In genomic region chr5:119363271-119363670, GRCh38 we compare ENCODE assay signal across 17 cellular contexts. TPM values are rescaled to one million over a fixed set of nuclear protein-coding genes. Genes with fewer than 3 reads are reported as not detected.
DNase-seq lines count a peak whose midpoint lies in the region; ATAC-seq lines count a peak whose summit lies in the region.
"Had no signal": no experiment of that assay in that cellular context is flagged by ENCODE, and none has a peak within 500 bp of the region (broad histone marks: within the 10 kb centered on the region; RNA-seq: fewer than 3 reads in every experiment).

No MANE protein-coding gene starts in this region.

- H3K4me3 ChIP-seq in MG63: no peak overlapping the region
- H3K4me3 ChIP-seq: colonic mucosa had no signal

- H3K27me3 ChIP-seq in MG63: no peaks in the 10 kb centered on the region
- H3K27me3 ChIP-seq: colonic mucosa had no signal

- H3K36me3 ChIP-seq in MG63: no peaks in the 10 kb centered on the region; the same call in 1 of the 2 replicates
- H3K36me3 ChIP-seq: colonic mucosa had no signal

- H3K4me3 Mint-ChIP-seq in activated CD8-positive, alpha-beta memory T cell treated with anti-CD3 and anti-CD28 coated beads, Interleukin-2, amount 10 ng/mL, durations not matched to agents 7 days and 5 days: peak overlapping the region; percentile 4
- peak overlapping the region; percentile 26 for H3K4me3 Mint-ChIP-seq in activated naive CD8-positive, alpha-beta T cell treated with anti-CD3 and anti-CD28 coated beads for 36 hours
- peak overlapping the region; percentile 81 for H3K4me3 Mint-ChIP-seq in stimulated activated effector memory CD8-positive, alpha-beta T cell treated with anti-CD3 and anti-CD28 coated beads, Interleukin-12 subunit alpha, Interleukin-12 subunit beta, amount 100 ng/mL, for 72 hours

- DNase-seq in activated CD8-positive, alpha-beta memory T cell treated with anti-CD3 and anti-CD28 coated beads, Interleukin-2, amount 10 ng/mL, durations not matched to agents 7 days and 5 days: no peak
- no peak for DNase-seq in activated CD8-positive, alpha-beta memory T cell treated with anti-CD3 and anti-CD28 coated beads, Interleukin-2, amount 50 U/mL, for 4 hours
- peak; percentile 25 for DNase-seq in MG63
- DNase-seq in activated naive CD8-positive, alpha-beta T cell treated with anti-CD3 and anti-CD28 coated beads for 36 hours: no peak
- DNase-seq in stimulated activated effector memory CD8-positive, alpha-beta T cell treated with anti-CD3 and anti-CD28 coated beads, Interleukin-12 subunit alpha, Interleukin-12 subunit beta, amount 100 ng/mL, for 72 hours (ENCODE audit: low spot score in 2 of 2): no peak
- DNase-seq in OCI-M1 (lab: John Stamatoyannopoulos, UW): no peak
- no peak for DNase-seq in NCI-H1105 (lab: John Stamatoyannopoulos, UW)
- no peak for DNase-seq in NCI-H69 (lab: John Stamatoyannopoulos, UW)
- DNase-seq: activated CD4-positive, alpha-beta T cell treated with anti-CD3 and anti-CD28 coated beads for 1 hour; colonic mucosa; foreskin melanocyte; HCEC 1CT; left cardiac atrium; NCI-H146; retina; Right ventricle myocardium superior; stimulated activated naive CD4-positive, alpha-beta T cell treated with Interleukin-2 at 50 U/mL for 16 hours had no signal

- no peak for ATAC-seq in activated CD8-positive, alpha-beta memory T cell treated with anti-CD3 and anti-CD28 coated beads, Interleukin-2, amount 10 ng/mL, durations not matched to agents 7 days and 5 days
- no peak for ATAC-seq in stimulated activated effector memory CD8-positive, alpha-beta T cell treated with anti-CD3 and anti-CD28 coated beads, Interleukin-12 subunit alpha, Interleukin-12 subunit beta, amount 100 ng/mL, for 72 hours
- ATAC-seq: left cardiac atrium had no signal

- H3K9me3 Mint-ChIP-seq in activated CD8-positive, alpha-beta memory T cell treated with anti-CD3 and anti-CD28 coated beads, Interleukin-2, amount 10 ng/mL, durations not matched to agents 7 days and 5 days (ENCODE audit: low read depth): no peaks in the 10 kb centered on the region
- peaks cover 3% of the 10 kb centered on the region for H3K9me3 Mint-ChIP-seq in activated naive CD8-positive, alpha-beta T cell treated with anti-CD3 and anti-CD28 coated beads for 36 hours
- H3K9me3 Mint-ChIP-seq in stimulated activated effector memory CD8-positive, alpha-beta T cell treated with anti-CD3 and anti-CD28 coated beads, Interleukin-12 subunit alpha, Interleukin-12 subunit beta, amount 100 ng/mL, for 72 hours: no peaks in the 10 kb centered on the region

- H3K36me3 Mint-ChIP-seq in activated CD8-positive, alpha-beta memory T cell treated with anti-CD3 and anti-CD28 coated beads, Interleukin-2, amount 10 ng/mL, durations not matched to agents 7 days and 5 days: peaks cover 44% of the 10 kb centered on the region
- H3K36me3 Mint-ChIP-seq in activated naive CD8-positive, alpha-beta T cell treated with anti-CD3 and anti-CD28 coated beads for 36 hours: peaks cover 88% of the 10 kb centered on the region
- H3K36me3 Mint-ChIP-seq in stimulated activated effector memory CD8-positive, alpha-beta T cell treated with anti-CD3 and anti-CD28 coated beads, Interleukin-12 subunit alpha, Interleukin-12 subunit beta, amount 100 ng/mL, for 72 hours: peaks cover 100% of the 10 kb centered on the region

- H3K27me3 Mint-ChIP-seq in activated CD8-positive, alpha-beta memory T cell treated with anti-CD3 and anti-CD28 coated beads, Interleukin-2, amount 10 ng/mL, durations not matched to agents 7 days and 5 days: no peaks in the 10 kb centered on the region
- H3K27me3 Mint-ChIP-seq in activated naive CD8-positive, alpha-beta T cell treated with anti-CD3 and anti-CD28 coated beads for 36 hours: no peaks in the 10 kb centered on the region

- no peaks in the 10 kb centered on the region for H3K9me3 ChIP-seq in MG63
- H3K9me3 ChIP-seq: colonic mucosa had no signal

- peaks cover 95% of the 10 kb centered on the region for H3K4me1 Mint-ChIP-seq in activated CD8-positive, alpha-beta memory T cell treated with anti-CD3 and anti-CD28 coated beads, Interleukin-2, amount 10 ng/mL, durations not matched to agents 7 days and 5 days
- H3K4me1 Mint-ChIP-seq in activated naive CD8-positive, alpha-beta T cell treated with anti-CD3 and anti-CD28 coated beads for 36 hours: peaks cover 90% of the 10 kb centered on the region
- peaks cover 95% of the 10 kb centered on the region for H3K4me1 Mint-ChIP-seq in stimulated activated effector memory CD8-positive, alpha-beta T cell treated with anti-CD3 and anti-CD28 coated beads, Interleukin-12 subunit alpha, Interleukin-12 subunit beta, amount 100 ng/mL, for 72 hours

- CTCF ChIA-PET in activated CD8-positive, alpha-beta memory T cell treated with anti-CD3 and anti-CD28 coated beads, Interleukin-2, amount 10 ng/mL, durations not matched to agents 7 days and 5 days (lab: Charles Lee): interaction anchor here (1.1 to 12.6 kb wide), 6 partner anchors 9 to 58 kb away, joined by 3 to 160 read pairs (median 6); no protein-coding TSS in a partner anchor

- H3K27ac Mint-ChIP-seq in activated CD8-positive, alpha-beta memory T cell treated with anti-CD3 and anti-CD28 coated beads, Interleukin-2, amount 10 ng/mL, durations not matched to agents 7 days and 5 days: peak overlapping the region; percentile 78
- H3K27ac Mint-ChIP-seq in activated naive CD8-positive, alpha-beta T cell treated with anti-CD3 and anti-CD28 coated beads for 36 hours: peak overlapping the region; percentile 98
- peak overlapping the region; percentile 91 for H3K27ac Mint-ChIP-seq in stimulated activated effector memory CD8-positive, alpha-beta T cell treated with anti-CD3 and anti-CD28 coated beads, Interleukin-12 subunit alpha, Interleukin-12 subunit beta, amount 100 ng/mL, for 72 hours

RNA-seq across cellular contexts. Expression of gene TNFAIP8, which starts 7.5 kb away (rescaled TPM):
- 100 to 1,000 TPM; 106 to 109 TPM for total RNA-seq in activated CD8-positive, alpha-beta memory T cell treated with anti-CD3 and anti-CD28 coated beads, Interleukin-2, amount 10 ng/mL, durations not matched to agents 7 days and 5 days
- 12.1 and 22.2 TPM in 2 replicates for total RNA-seq in MG63 (2014; rRNA removed; shearing (Covaris generic); ENCODE audit: low replicate concordance)
- total RNA-seq in activated naive CD8-positive, alpha-beta T cell treated with anti-CD3 and anti-CD28 coated beads for 36 hours: 100 to 1,000 TPM; 176 to 178 TPM

Comparison
In these comparisons a context has a peak if more than half of its experiments do, and no peak if none do; other contexts are left out.
1. H3K4me3 Mint-ChIP-seq: peak in every context shown above with its lines; median percentile 81 in stimulated activated effector memory CD8-positive, alpha-beta T cell treated with anti-CD3 and anti-CD28 coated beads, Interleukin-12 subunit alpha, Interleukin-12 subunit beta, amount 100 ng/mL, for 72 hours; 26 in activated naive CD8-positive, alpha-beta T cell treated with anti-CD3 and anti-CD28 coated beads for 36 hours; 4 in activated CD8-positive, alpha-beta memory T cell treated with anti-CD3 and anti-CD28 coated beads, Interleukin-2, amount 10 ng/mL, durations not matched to agents 7 days and 5 days.